ENCODE assay signal across 9 cellular contexts in genomic region chr9:83956288-83957028, GRCh38. TPM values are rescaled to one million over a fixed set of nuclear protein-coding genes. Genes with fewer than 3 reads are reported as not detected.
A peak's percentile ranks its signal among the peaks of the same experiment; 100 is the strongest.
DNase-seq lines count a peak whose midpoint lies in the region; ATAC-seq and TF ChIP-seq lines count a peak whose summit lies in the region.
"Had no signal": no experiment of that assay in that cellular context is flagged by ENCODE, and none has a peak within 500 bp of the region (broad histone marks: within the 10 kb centered on the region; RNA-seq: fewer than 3 reads in every experiment).

No MANE protein-coding gene starts in this region.

- no peaks in the 10 kb centered on the region for H3K27me3 ChIP-seq in HL-60 (ENCODE audit: insufficient read depth, poor library complexity, severe bottlenecking)
- H3K27me3 ChIP-seq in SJSA1 (replicated peaks) = no peaks in the 10 kb centered on the region
- H3K27me3 ChIP-seq in right cardiac atrium (ENCODE audit: control insufficient read depth, insufficient read depth) = no peaks in the 10 kb centered on the region
- H3K27me3 ChIP-seq in rectal smooth muscle tissue (ENCODE audit: control insufficient read depth, insufficient read depth, low read length) = no peaks in the 10 kb centered on the region
- H3K27me3 ChIP-seq: cardiac muscle cell had no signal

- H3K27ac ChIP-seq in HL-60 (replicated peaks) (peak overlapping the region; percentile 65), SJSA1 (peak overlapping the region; percentile 78), right cardiac atrium (ENCODE audit: low read length) (peak overlapping the region; percentile 79), rectal smooth muscle tissue (ENCODE audit: low read depth, low read length) (peak overlapping the region; percentile 85)
- H3K27ac ChIP-seq: cardiac muscle cell had no signal

- H3K4me3 ChIP-seq in HL-60 (replicated peaks; ENCODE audit: insufficient read depth, low read length) (peak overlapping the region; percentile 37), SJSA1 (peak overlapping the region; percentile 46), right cardiac atrium (ENCODE audit: low read length) (peak overlapping the region; percentile 66), rectal smooth muscle tissue (ENCODE audit: low read length) (peak overlapping the region; percentile 88)
- H3K4me3 ChIP-seq: cardiac muscle cell had no signal

- DNase-seq in D341Med (ENCODE audit: low spot score) (peak; percentile 86), HL-60 (ENCODE audit: low read depth in 1 of 2, low spot score in 1 of 2) (peak in 1 of 2 experiments; percentile 24), SJSA1 (ENCODE audit: low read depth in 1 of 2, low spot score in 2 of 2) (peak; percentile 71 to 72), right cardiac atrium (peak; percentile 83 to 92 (median 90)), KG1 (lab: John Stamatoyannopoulos, UW) (no peak)
- peak; percentile 73 for DNase-seq in activated naive CD8-positive, alpha-beta T cell treated with anti-CD3 and anti-CD28 coated beads, Interleukin-2, amount 50 U/mL, for 24 hours

- H3K9ac ChIP-seq in rectal smooth muscle tissue (ENCODE audit: low read length) = peak overlapping the region; percentile 91

- peaks cover 28% of the 10 kb centered on the region for H3K4me1 ChIP-seq in SJSA1 (replicated peaks)
- no peaks in the 10 kb centered on the region for H3K4me1 ChIP-seq in right cardiac atrium (ENCODE audit: control insufficient read depth, insufficient read depth, low read length)
- H3K4me1 ChIP-seq in rectal smooth muscle tissue (ENCODE audit: control insufficient read depth, insufficient read depth, low read length) = peaks cover 8% of the 10 kb centered on the region

- H3K9me3 ChIP-seq in SJSA1 (replicated peaks) = no peaks in the 10 kb centered on the region
- no peaks in the 10 kb centered on the region for H3K9me3 ChIP-seq in right cardiac atrium (ENCODE audit: control insufficient read depth, low read length)

- no peak for TF ChIP-seq CTCF in HL-60 (IDR thresholded peaks at IDR 0.05; ENCODE audit: insufficient read depth, low read length)

- H3K9me3 Mint-ChIP-seq in activated naive CD8-positive, alpha-beta T cell treated with anti-CD3 and anti-CD28 coated beads, Interleukin-2, amount 50 U/mL, for 24 hours = no peaks in the 10 kb centered on the region

- WGBS in right cardiac atrium = under 1% methylated on average over 61 of the region's 61 CpGs

- intact Hi-C loops in right cardiac atrium (cut with DNase I) = no loop called here

- H3K4me3 Mint-ChIP-seq in activated naive CD8-positive, alpha-beta T cell treated with anti-CD3 and anti-CD28 coated beads, Interleukin-2, amount 50 U/mL, for 24 hours = peak overlapping the region; percentile 93

- no peaks in the 10 kb centered on the region for H3K27me3 Mint-ChIP-seq in activated naive CD8-positive, alpha-beta T cell treated with anti-CD3 and anti-CD28 coated beads, Interleukin-2, amount 50 U/mL, for 24 hours

- peaks cover 12% of the 10 kb centered on the region for H3K36me3 Mint-ChIP-seq in activated naive CD8-positive, alpha-beta T cell treated with anti-CD3 and anti-CD28 coated beads, Interleukin-2, amount 50 U/mL, for 24 hours (ENCODE audit: low read depth)

- H3K36me3 ChIP-seq in SJSA1 (peaks cover 18% of the 10 kb centered on the region), rectal smooth muscle tissue (ENCODE audit: control insufficient read depth, insufficient read depth, low read length) (peaks cover 2% of the 10 kb centered on the region)
- H3K36me3 ChIP-seq: cardiac muscle cell had no signal

- H3K4me1 Mint-ChIP-seq in activated naive CD8-positive, alpha-beta T cell treated with anti-CD3 and anti-CD28 coated beads, Interleukin-2, amount 50 U/mL, for 24 hours = peaks cover 20% of the 10 kb centered on the region

- ATAC-seq in GM19463 (IDR thresholded peaks at IDR 0.05; ENCODE audit: unreplicated experiment) (peak; percentile 76), right cardiac atrium (peak; percentile 96)
- peak; percentile 90 for ATAC-seq in activated naive CD8-positive, alpha-beta T cell treated with anti-CD3 and anti-CD28 coated beads, Interleukin-2, amount 50 U/mL, for 24 hours

- peak overlapping the region; percentile 92 for H3K27ac Mint-ChIP-seq in activated naive CD8-positive, alpha-beta T cell treated with anti-CD3 and anti-CD28 coated beads, Interleukin-2, amount 50 U/mL, for 24 hours

RNA-seq across cellular contexts. Expression of gene HNRNPK, which starts 23.6 kb away (rescaled TPM):
- total RNA-seq in SJSA1 (2014; rRNA removed; shearing (Covaris generic)) = 473 and 646 TPM in 2 replicates
- total RNA-seq in right cardiac atrium = 100 to 1,000 TPM; 304 to 327 (median 310) TPM
- polyA plus RNA-seq in right cardiac atrium = 215 TPM

RNA-seq across cellular contexts. Expression of gene RMI1, which starts 24.1 kb away (rescaled TPM):
- total RNA-seq in SJSA1 (2014; rRNA removed; shearing (Covaris generic)) = 1.9 and 6.6 TPM in 2 replicates
- 1 to 10 TPM; 2.3 to 5.6 (median 4.5) TPM for total RNA-seq in right cardiac atrium
- polyA plus RNA-seq in right cardiac atrium = 2.0 TPM

RNA-seq across cellular contexts. Expression of gene KIF27, which starts 35.2 kb away (rescaled TPM):
- total RNA-seq in SJSA1 (2014; rRNA removed; shearing (Covaris generic)) = 0.34 and 1.2 TPM in 2 replicates
- total RNA-seq in right cardiac atrium = 1 to 10 TPM; 4.0 to 6.5 (median 4.4) TPM
- polyA plus RNA-seq in right cardiac atrium = 0.75 TPM

Comparison
In these comparisons a context has a peak if more than half of its experiments do, and no peak if none do; other contexts are left out.
1. H3K4me3 ChIP-seq: peak in every context shown above with its lines; median percentile 88 in rectal smooth muscle tissue; 66 in right cardiac atrium; 46 in SJSA1; 37 in HL-60.